17 cellular contexts compared by ENCODE assay signal in the genomic region with DNA sequence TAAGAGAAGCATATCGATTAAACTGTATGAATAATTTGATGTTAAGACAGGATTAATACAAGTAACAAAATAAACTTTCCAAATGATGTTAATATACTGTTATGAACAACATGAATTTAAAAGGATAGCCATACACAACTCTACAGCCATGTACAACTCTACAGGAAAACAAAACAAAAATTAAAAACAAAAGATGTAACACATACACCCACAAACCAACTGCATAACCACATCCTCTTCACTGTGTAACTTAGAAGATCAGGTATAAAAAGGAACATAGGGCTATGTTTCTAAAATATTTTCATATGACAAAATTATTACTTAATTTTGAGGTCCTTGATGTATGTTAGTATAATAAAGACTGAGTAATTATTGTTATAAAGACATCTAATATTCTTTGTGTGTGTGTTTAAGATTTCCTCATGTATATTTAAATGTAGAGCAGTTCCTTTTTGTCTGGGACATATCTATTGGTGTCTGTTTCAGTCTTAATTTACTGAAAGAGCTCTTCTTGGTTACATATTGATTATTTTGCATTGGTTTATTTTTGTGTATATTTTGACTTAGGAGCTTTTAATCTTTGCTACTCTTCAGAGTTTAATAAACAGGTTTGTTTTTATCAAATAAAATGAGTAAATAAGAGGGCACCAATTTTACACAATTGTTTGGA.
"Had no signal": no experiment of that assay in that cellular context is flagged by ENCODE, and none has a peak within 500 bp of the region (broad histone marks: within the 10 kb centered on the region; RNA-seq: fewer than 3 reads in every experiment).

No MANE protein-coding gene starts in this region.

- H3K4me3 Mint-ChIP-seq: activated naive CD8-positive, alpha-beta T cell; activated T-cell treated with anti-CD3 and anti-CD28 coated beads, Interleukin-2, amount 50 U/mL, for 24 hours; brain; T-helper 17 cell; type B pancreatic cell had no signal

- H3K27me3 Mint-ChIP-seq: activated naive CD8-positive, alpha-beta T cell; activated T-cell treated with anti-CD3 and anti-CD28 coated beads, Interleukin-2, amount 50 U/mL, for 24 hours; brain; naive thymus-derived CD8-positive, alpha-beta T cell; T-helper 17 cell; type B pancreatic cell had no signal

- H3K27ac Mint-ChIP-seq: activated naive CD8-positive, alpha-beta T cell; activated T-cell treated with anti-CD3 and anti-CD28 coated beads, Interleukin-2, amount 50 U/mL, for 24 hours; brain; naive thymus-derived CD8-positive, alpha-beta T cell; T-helper 17 cell; type B pancreatic cell had no signal

- H3K36me3 Mint-ChIP-seq: activated naive CD8-positive, alpha-beta T cell; brain; naive thymus-derived CD8-positive, alpha-beta T cell; type B pancreatic cell had no signal

- H3K27ac ChIP-seq: coronary artery, foreskin keratinocyte, left ventricle myocardium inferior had no signal

- H3K27me3 ChIP-seq: foreskin keratinocyte had no signal

- ATAC-seq: foreskin keratinocyte; naive thymus-derived CD8-positive, alpha-beta T cell; T-helper 17 cell had no signal

- DNase-seq: activated CD4-positive, alpha-beta T cell treated with anti-CD3 and anti-CD28 coated beads for 48 hours; activated gamma-delta T cell; activated T-cell treated with anti-CD3 and anti-CD28 coated beads, Interleukin-2, amount 50 U/mL, for 24 hours; central memory CD4-positive, alpha-beta T cell; foreskin keratinocyte; glutamatergic neuron; hypothalamus; left ventricle myocardium inferior; retina; stimulated activated CD4-positive, alpha-beta T cell treated with anti-CD3 and anti-CD28 coated beads, Interleukin-4, amount 100 ng/mL, for 1 hour; stimulated activated naive CD4-positive, alpha-beta T cell; T-helper 17 cell had no signal

- H3K4me1 Mint-ChIP-seq: brain, T-helper 17 cell had no signal
